In genomic region chr2:218322756-218323525, GRCh38 we compare ENCODE assay signal across 1 cellular context.
TF ChIP-seq lines count a peak whose summit lies in the region.

No MANE protein-coding gene starts in this region.

TF ChIP-seq in HEK293, 187 proteins besides CTCF, POLR2A, EP300 and RAD21 (continued from another document and continues in another):
- TF ChIP-seq ZNF624 (tag by site-specific recombination; IDR thresholded peaks at IDR 0.05) (no peak), HIC1 (tag by site-specific recombination; IDR thresholded peaks at IDR 0.05) (peak; percentile 73), HOXD13 (CRISPR knock-in tag; IDR thresholded peaks at IDR 0.05; ENCODE audit: borderline replicate concordance) (no peak), ZNF518A (tag by site-specific recombination; conservative IDR thresholded peaks at IDR 0.05; ENCODE audit: low read depth) (no peak), ZNF449 (tag by site-specific recombination; IDR thresholded peaks at IDR 0.05) (no peak), ZBTB20 (tag by site-specific recombination; IDR thresholded peaks at IDR 0.05) (no peak), ZNF473 (tag by site-specific recombination; IDR thresholded peaks at IDR 0.05) (no peak), ZNF175 (tag by site-specific recombination; IDR thresholded peaks at IDR 0.05) (no peak), ZSCAN5A (tag by site-specific recombination; IDR thresholded peaks at IDR 0.05) (no peak), GLIS1 (tag by site-specific recombination; IDR thresholded peaks at IDR 0.05) (peak; percentile 76), ZBTB17 (tag by site-specific recombination; IDR thresholded peaks at IDR 0.05) (peak; percentile 44; the same call in 1 of the 2 replicates), ZNF433 (tag by site-specific recombination; IDR thresholded peaks at IDR 0.05; ENCODE audit: low read depth) (no peak), ZNF488 (tag by site-specific recombination; IDR thresholded peaks at IDR 0.05) (no peak), PRDM2 (tag by site-specific recombination; IDR thresholded peaks at IDR 0.05; ENCODE audit: borderline replicate concordance) (no peak), ZBTB6 (tag by site-specific recombination; IDR thresholded peaks at IDR 0.05) (no peak), ZNF629 (tag by site-specific recombination; IDR thresholded peaks at IDR 0.05) (no peak; the same call in 1 of the 2 replicates), ZNF521 (tag by site-specific recombination; IDR thresholded peaks at IDR 0.05) (no peak), ZNF174 (tag by site-specific recombination; IDR thresholded peaks at IDR 0.05) (no peak), KLF10 (tag by site-specific recombination; IDR thresholded peaks at IDR 0.05) (peak; percentile 55; the same call in 1 of the 2 replicates), ZNF585B (tag by site-specific recombination; IDR thresholded peaks at IDR 0.05) (no peak), ZNF239 (tag by site-specific recombination; IDR thresholded peaks at IDR 0.05) (no peak), ZNF561 (tag by site-specific recombination; IDR thresholded peaks at IDR 0.05; ENCODE audit: borderline replicate concordance) (no peak; the same call in 1 of the 2 replicates), ZBTB26 (tag by site-specific recombination; optimal IDR thresholded peaks at IDR 0.05) (peak; percentile 74), ZNF404 (tag by site-specific recombination; IDR thresholded peaks at IDR 0.05) (no peak), ZNF660 (tag by site-specific recombination; IDR thresholded peaks at IDR 0.05) (peak; percentile 72; the same call in 1 of the 2 replicates), SCRT2 (tag by site-specific recombination; IDR thresholded peaks at IDR 0.05) (no peak), ZNF677 (tag by site-specific recombination; IDR thresholded peaks at IDR 0.05) (0 out of 2 replicates have a peak, but pooled peaks have one; percentile 60), ZNF114 (tag by site-specific recombination; IDR thresholded peaks at IDR 0.05) (no peak), ZNF184 (tag by site-specific recombination; IDR thresholded peaks at IDR 0.05) (0 out of 2 replicates have a peak, but pooled peaks have one; percentile 36), ZNF416 (tag by site-specific recombination; IDR thresholded peaks at IDR 0.05) (no peak), ZNF292 (tag by site-specific recombination; IDR thresholded peaks at IDR 0.05; ENCODE audit: borderline replicate concordance, low read depth) (no peak), ZNF791 (tag by site-specific recombination; IDR thresholded peaks at IDR 0.05) (no peak), ZNF274 (IDR thresholded peaks at IDR 0.05; ENCODE audit: low read length) (no peak), ZNF274 (tag by site-specific recombination; IDR thresholded peaks at IDR 0.05; ENCODE audit: borderline replicate concordance) (no peak), ZNF843 (tag by site-specific recombination; IDR thresholded peaks at IDR 0.05) (no peak), SETDB1 (IDR thresholded peaks at IDR 0.05; ENCODE audit: insufficient read length, low read length) (no peak), ZNF426 (tag by site-specific recombination; IDR thresholded peaks at IDR 0.05) (no peak), GLI4 (tag by site-specific recombination; IDR thresholded peaks at IDR 0.05) (no peak), ZBTB44 (tag by site-specific recombination; IDR thresholded peaks at IDR 0.05) (peak; percentile 79)
